In genomic region chr1:197915797-197916686, GRCh38 we compare ENCODE assay signal across 8 cellular contexts. TPM values are rescaled to one million over a fixed set of nuclear protein-coding genes. Genes with fewer than 3 reads are reported as not detected.
A peak's percentile ranks its signal among the peaks of the same experiment; 100 is the strongest.
DNase-seq lines count a peak whose midpoint lies in the region; ATAC-seq and TF ChIP-seq lines count a peak whose summit lies in the region.

No MANE protein-coding gene starts in this region.

- H3K27me3 ChIP-seq in SJSA1 (replicated peaks), result peaks cover 12% of the 10 kb centered on the region
- H3K27me3 ChIP-seq in dorsolateral prefrontal cortex, result peaks cover 41 to 100% (median 100%) of the 10 kb centered on the region in 45 donors
- H3K27me3 ChIP-seq in mesenchymal stem cell (ENCODE audit: control insufficient read depth in 1 of 2, insufficient read depth in 1 of 2, low read length in 2 of 2), result peaks cover 99 to 100% of the 10 kb centered on the region in 2 experiments

- no peak for TF ChIP-seq EP300 in Ishikawa (IDR thresholded peaks at IDR 0.05; ENCODE audit: borderline replicate concordance)

- H3K36me3 ChIP-seq in SJSA1 (no peaks in the 10 kb centered on the region), mesenchymal stem cell (ENCODE audit: control insufficient read depth in 1 of 2, insufficient read depth in 2 of 2, low read depth in 1 of 2, low read length in 2 of 2) (no peaks in the 10 kb centered on the region)

- no peak overlapping the region for H3K27ac ChIP-seq in SJSA1
- no peak overlapping the region for H3K27ac ChIP-seq in dorsolateral prefrontal cortex
- H3K27ac ChIP-seq in mesenchymal stem cell (ENCODE audit: low read length, poor library complexity, severe bottlenecking), result no peak overlapping the region

- peak overlapping the region in 1 of 2 experiments; percentile 51 for H3K23ac ChIP-seq in mesenchymal stem cell (ENCODE audit: low read length in 2 of 2)

- no peak overlapping the region for H2BK15ac ChIP-seq in mesenchymal stem cell (ENCODE audit: low read depth, poor library complexity, severe bottlenecking)

- H3K4me1 ChIP-seq in SJSA1 (replicated peaks), result peaks cover 28% of the 10 kb centered on the region
- peaks cover 44% of the 10 kb centered on the region for H3K4me1 ChIP-seq in mesenchymal stem cell (ENCODE audit: control insufficient read depth, insufficient read depth, low read depth, low read length)

- WGBS in mesenchymal stem cell, result 1% methylated on average over 45 of the region's 49 CpGs

- H2BK5ac ChIP-seq in mesenchymal stem cell (ENCODE audit: low read depth, low read length, poor library complexity, severe bottlenecking), result no peak overlapping the region

- H3K14ac ChIP-seq in mesenchymal stem cell (ENCODE audit: low read length in 2 of 2), result no peak overlapping the region

- ATAC-seq in GM19463 (IDR thresholded peaks at IDR 0.05; ENCODE audit: unreplicated experiment) (no peak), GM19397 (IDR thresholded peaks at IDR 0.05; ENCODE audit: unreplicated experiment) (no peak), GM19328 (IDR thresholded peaks at IDR 0.05; ENCODE audit: unreplicated experiment) (no peak)

- H3K4ac ChIP-seq in mesenchymal stem cell (ENCODE audit: low read depth in 1 of 2, low read length in 2 of 2), result no peak overlapping the region

- no peak overlapping the region for H2AFZ ChIP-seq in mesenchymal stem cell (ENCODE audit: low read depth, low read length)

- no peak overlapping the region for H2BK120ac ChIP-seq in mesenchymal stem cell (ENCODE audit: low read depth, low read length)

- intact Hi-C loops in dorsolateral prefrontal cortex (cut with DNase I), result no loop called here

- H2AK5ac ChIP-seq in mesenchymal stem cell (ENCODE audit: low read length, severe bottlenecking), result no peak overlapping the region

- no peak overlapping the region for H3K9ac ChIP-seq in mesenchymal stem cell (ENCODE audit: low read length)

- peak; percentile 33; the same call in 1 of the 2 replicates for TF ChIP-seq RAD21 in Ishikawa (IDR thresholded peaks at IDR 0.05; ENCODE audit: low read depth)

- H3K9me3 ChIP-seq in SJSA1 (replicated peaks), result no peaks in the 10 kb centered on the region
- peaks cover 1% of the 10 kb centered on the region for H3K9me3 ChIP-seq in mesenchymal stem cell (ENCODE audit: control insufficient read depth, low read length)

- H3K79me1 ChIP-seq in mesenchymal stem cell (replicated peaks; ENCODE audit: low read length, poor library complexity, severe bottlenecking), result no peaks in the 10 kb centered on the region

- peak; percentile 60 for DNase-seq in DMS153 treated with DMSO at 0.1 percent for 48 hours (lab: John Stamatoyannopoulos, UW; ENCODE audit: unreplicated experiment)
- peak; percentile 74 to 85 for DNase-seq in SJSA1 (ENCODE audit: low read depth in 1 of 2, low spot score in 2 of 2)
- DNase-seq in dorsolateral prefrontal cortex, result no peak
- peak; percentile 68 for DNase-seq in mesenchymal stem cell

- H4K91ac ChIP-seq in mesenchymal stem cell (ENCODE audit: low read length), result no peak overlapping the region

- H3K18ac ChIP-seq in mesenchymal stem cell (ENCODE audit: low read depth in 1 of 2, low read length in 2 of 2), result no peak overlapping the region

- peak overlapping the region; percentile 2 for H4K8ac ChIP-seq in mesenchymal stem cell (ENCODE audit: low read length)

- peak in 15 of 56 donors; percentile 10 to 26 (median 18) for TF ChIP-seq CTCF in dorsolateral prefrontal cortex (IDR thresholded peaks at IDR 0.05 in 54 of 56, conservative IDR thresholded peaks at IDR 0.05 in 2 of 56; ENCODE audit: low read depth in 1 of 56, partially characterized antibody in 56 of 56)

- H2BK12ac ChIP-seq in mesenchymal stem cell (ENCODE audit: low read length in 2 of 2), result no peak overlapping the region

- peak overlapping the region; percentile 82 for H3K4me2 ChIP-seq in mesenchymal stem cell (ENCODE audit: low read length, poor library complexity, severe bottlenecking)

- H3K4me3 ChIP-seq in SJSA1, result peak overlapping the region; percentile 23
- H3K4me3 ChIP-seq in dorsolateral prefrontal cortex, result peak overlapping the region in 34 of 59 donors; percentile 0 to 50 (median 24)
- H3K4me3 ChIP-seq in mesenchymal stem cell (ENCODE audit: insufficient read depth in 1 of 2, low read depth in 1 of 2, low read length in 2 of 2), result peak overlapping the region in 1 of 2 experiments; percentile 66

TF ChIP-seq in Ishikawa, 13 proteins besides CTCF, POLR2A, EP300 and RAD21:
- TF ChIP-seq ZBTB7A (IDR thresholded peaks at IDR 0.05; ENCODE audit: low read depth), result 0 out of 2 replicates have a peak, but pooled peaks have one; percentile 14
- no peak for TF ChIP-seq TAF1 (IDR thresholded peaks at IDR 0.05; ENCODE audit: low read depth)
- TF ChIP-seq REST (IDR thresholded peaks at IDR 0.05; ENCODE audit: low read depth), result no peak
- no peak for TF ChIP-seq TCF12 (IDR thresholded peaks at IDR 0.05; ENCODE audit: low read depth)
- no peak for TF ChIP-seq TEAD4 (IDR thresholded peaks at IDR 0.05)
- TF ChIP-seq CREB1 (IDR thresholded peaks at IDR 0.05; ENCODE audit: low read depth), result no peak
- no peak for TF ChIP-seq EGR1 (IDR thresholded peaks at IDR 0.05)
- peak; percentile 41; the same call in 1 of the 2 replicates for TF ChIP-seq MAX (IDR thresholded peaks at IDR 0.05)
- 0 out of 2 replicates have a peak, but pooled peaks have one; percentile 5 for TF ChIP-seq YY1 (IDR thresholded peaks at IDR 0.05; ENCODE audit: low read depth)
- no peak for TF ChIP-seq NFIC (IDR thresholded peaks at IDR 0.05)
- TF ChIP-seq CEBPB (IDR thresholded peaks at IDR 0.05), result no peak
- no peak for TF ChIP-seq FOXM1 (IDR thresholded peaks at IDR 0.05; ENCODE audit: borderline replicate concordance, low read depth)
- no peak for TF ChIP-seq USF1 (IDR thresholded peaks at IDR 0.05)

RNA-seq across cellular contexts. Expression of gene LHX9, which starts 1.1 kb away (rescaled TPM):
- total RNA-seq in SJSA1 (2014; rRNA removed; shearing (Covaris generic)), result 0.03 and 0.53 TPM in 2 replicates
- total RNA-seq in dorsolateral prefrontal cortex, result 1 to 10 TPM in 1 of 120 experiments, under 1 TPM in 16, not detected in 103; 0.07 to 3.7 (median 0.34) TPM
- not detected for polyA plus RNA-seq in mesenchymal stem cell (2013, experiment 1 of 2)
- not detected for polyA plus RNA-seq in mesenchymal stem cell (2013, experiment 2 of 2)

RNA-seq across cellular contexts. Expression of gene C1orf53, which starts 13.6 kb away (rescaled TPM):
- total RNA-seq in SJSA1 (2014; rRNA removed; shearing (Covaris generic)), result 13.6 and 24.9 TPM in 2 replicates
- total RNA-seq in dorsolateral prefrontal cortex, result 1 to 10 TPM in 108 of 120 experiments, not detected in 12; 1.1 to 8.0 (median 3.0) TPM
- 3.6 TPM for polyA plus RNA-seq in mesenchymal stem cell (2013, experiment 1 of 2)
- 5.3 TPM for polyA plus RNA-seq in mesenchymal stem cell (2013, experiment 2 of 2)

Comparison
In these comparisons a context has a peak if more than half of its experiments do, and no peak if none do; other contexts are left out.
1. DNase-seq: peak in DMS153 treated with DMSO at 0.1 percent for 48 hours (single experiment), SJSA1 (2 of 2) and mesenchymal stem cell (single experiment); none in dorsolateral prefrontal cortex (0 of 10).